21 cellular contexts compared by ENCODE assay signal in the genomic region with DNA sequence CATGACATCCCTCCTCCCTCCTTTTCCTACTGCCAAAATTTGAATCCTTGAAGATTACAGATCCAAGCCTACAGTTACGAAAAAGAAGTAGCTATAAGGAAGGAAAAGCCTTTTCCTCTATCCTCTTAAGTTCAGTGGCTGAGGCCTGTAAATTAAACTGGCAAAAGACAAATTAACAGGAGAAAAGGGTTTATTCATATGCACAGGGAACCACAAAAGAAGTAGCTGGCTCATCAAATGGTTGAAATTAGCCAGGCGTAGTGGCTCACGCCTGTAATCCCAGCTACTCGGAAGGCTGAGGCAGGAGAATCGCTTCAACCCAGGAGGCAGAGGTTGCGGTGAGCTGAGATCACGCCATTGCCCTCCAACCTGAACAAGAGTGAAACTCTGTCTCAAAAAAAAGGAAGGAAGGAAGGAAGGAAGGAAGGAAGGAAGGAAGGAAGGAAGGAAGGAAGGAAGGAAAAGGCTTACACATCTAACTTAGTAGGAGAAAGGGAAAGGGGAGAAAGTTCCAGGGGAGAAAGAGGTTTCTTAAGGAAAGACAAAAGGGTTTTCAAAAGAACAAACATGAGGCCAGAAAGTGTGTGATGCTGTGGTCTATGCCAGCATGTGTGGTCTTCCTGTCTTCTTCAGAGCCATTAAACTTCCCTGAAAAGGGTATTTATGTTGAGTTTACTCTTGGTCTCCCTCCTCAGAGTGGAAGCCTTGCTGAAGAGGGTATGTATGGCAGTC. TPM values are rescaled to one million over a fixed set of nuclear protein-coding genes. Genes with fewer than 3 reads are reported as not detected.
"Had no signal": no experiment of that assay in that cellular context is flagged by ENCODE, and none has a peak within 500 bp of the region (broad histone marks: within the 10 kb centered on the region; RNA-seq: fewer than 3 reads in every experiment).

No MANE protein-coding gene starts in this region.

- H3K27me3 Mint-ChIP-seq: activated naive CD8-positive, alpha-beta T cell; central memory CD8-positive, alpha-beta T cell; effector memory CD8-positive, alpha-beta T cell; natural killer cell treated with Interleukin-12 subunit alpha and Interleukin-12 subunit beta and Interleukin-15 and Interleukin-18, amount 100 ng/mL, for 72 hours had no signal

- H3K9ac ChIP-seq: parathyroid adenoma had no signal

- H3K36me3 Mint-ChIP-seq: activated naive CD8-positive, alpha-beta T cell; natural killer cell treated with Interleukin-12 subunit alpha and Interleukin-12 subunit beta and Interleukin-15 and Interleukin-18, amount 100 ng/mL, for 72 hours had no signal

- ATAC-seq: activated CD8-positive, alpha-beta T cell treated with anti-CD3 and anti-CD28 coated beads, Interleukin-2, amount 10 ng/mL, durations not matched to agents 7 days and 5 days; effector memory CD8-positive, alpha-beta T cell; left ventricle myocardium superior; natural killer cell treated with Interleukin-12 subunit alpha and Interleukin-12 subunit beta and Interleukin-15 and Interleukin-18, amount 100 ng/mL, for 72 hours; right cardiac atrium; stimulated activated naive CD8-positive, alpha-beta T cell treated with anti-CD3 and anti-CD28 coated beads, Interleukin-15, Interleukin-2, amounts not matched to agents 100 U/mL and 50 U/mL, for 24 hours had no signal

- H3K27ac ChIP-seq: esophagus muscularis mucosa, parathyroid adenoma, upper lobe of left lung, WERI-Rb-1 had no signal

- H3K9me3 ChIP-seq: esophagus muscularis mucosa, upper lobe of left lung had no signal

- H3K27me3 ChIP-seq: dorsolateral prefrontal cortex, esophagus muscularis mucosa, upper lobe of left lung had no signal

- DNase-seq: activated CD4-positive, alpha-beta T cell treated with anti-CD3 and anti-CD28 coated beads for 1 hour; activated CD4-positive, alpha-beta T cell treated with anti-CD3 and anti-CD28 coated beads, Interleukin-2, amount 50 U/mL, for 1 hour; activated CD8-positive, alpha-beta T cell treated with anti-CD3 and anti-CD28 coated beads, Interleukin-2, amount 10 ng/mL, durations not matched to agents 7 days and 5 days; activated gamma-delta T cell treated with Interleukin-2 at 50 U/mL for 16 hours; dorsolateral prefrontal cortex; effector memory CD8-positive, alpha-beta T cell; glutamatergic neuron; hippocampal formation; left ventricle myocardium superior; mammary epithelial cell; right cardiac atrium; stimulated activated CD4-positive, alpha-beta T cell treated with anti-CD3 and anti-CD28 coated beads, Interleukin-4, amount 100 ng/mL, for 4 hours; stimulated activated naive CD8-positive, alpha-beta T cell treated with anti-CD3 and anti-CD28 coated beads, Interleukin-15, Interleukin-2, amounts not matched to agents 100 U/mL and 50 U/mL, for 24 hours; upper lobe of left lung; WERI-Rb-1 had no signal

- H3K4me3 ChIP-seq: dorsolateral prefrontal cortex, esophagus muscularis mucosa, upper lobe of left lung had no signal

- H3K36me3 ChIP-seq: esophagus muscularis mucosa, upper lobe of left lung, WERI-Rb-1 had no signal

- H3K27ac Mint-ChIP-seq: activated CD8-positive, alpha-beta T cell treated with anti-CD3 and anti-CD28 coated beads, Interleukin-2, amount 10 ng/mL, durations not matched to agents 7 days and 5 days; activated naive CD8-positive, alpha-beta T cell; activated T-helper 1 cell treated with anti-CD3 and anti-CD28 coated beads, Interleukin-12 subunit alpha, Interleukin-12 subunit beta, Interleukin-2, Interleukin-4 antibody, amounts not matched to agents 30 ng/mL and 10 ng/mL and 1 ng/mL, durations not matched to agents 14 hours and 24 hours and 36 hours had no signal

- H3K4me3 Mint-ChIP-seq: activated CD8-positive, alpha-beta T cell treated with anti-CD3 and anti-CD28 coated beads, Interleukin-2, amount 10 ng/mL, durations not matched to agents 7 days and 5 days; activated naive CD8-positive, alpha-beta T cell; activated T-helper 1 cell treated with anti-CD3 and anti-CD28 coated beads, Interleukin-12 subunit alpha, Interleukin-12 subunit beta, Interleukin-2, Interleukin-4 antibody, amounts not matched to agents 30 ng/mL and 10 ng/mL and 1 ng/mL, durations not matched to agents 14 hours and 24 hours and 36 hours; central memory CD8-positive, alpha-beta T cell; effector memory CD8-positive, alpha-beta T cell; natural killer cell treated with Interleukin-12 subunit alpha and Interleukin-12 subunit beta and Interleukin-15 and Interleukin-18, amount 100 ng/mL, for 72 hours had no signal

RNA-seq across cellular contexts. Expression of a gene that starts 55.6 kb away (rescaled TPM):
- total RNA-seq: activated CD8-positive, alpha-beta T cell treated with anti-CD3 and anti-CD28 coated beads, Interleukin-2, amount 10 ng/mL, durations not matched to agents 7 days and 5 days; activated T-helper 1 cell treated with anti-CD3 and anti-CD28 coated beads, Interleukin-12 subunit alpha, Interleukin-12 subunit beta, Interleukin-2, Interleukin-4 antibody, amounts not matched to agents 30 ng/mL and 10 ng/mL and 1 ng/mL, durations not matched to agents 14 hours and 24 hours and 36 hours; left ventricle myocardium superior had no signal
